ENCODE assay signal across 30 cellular contexts in the genomic region with DNA sequence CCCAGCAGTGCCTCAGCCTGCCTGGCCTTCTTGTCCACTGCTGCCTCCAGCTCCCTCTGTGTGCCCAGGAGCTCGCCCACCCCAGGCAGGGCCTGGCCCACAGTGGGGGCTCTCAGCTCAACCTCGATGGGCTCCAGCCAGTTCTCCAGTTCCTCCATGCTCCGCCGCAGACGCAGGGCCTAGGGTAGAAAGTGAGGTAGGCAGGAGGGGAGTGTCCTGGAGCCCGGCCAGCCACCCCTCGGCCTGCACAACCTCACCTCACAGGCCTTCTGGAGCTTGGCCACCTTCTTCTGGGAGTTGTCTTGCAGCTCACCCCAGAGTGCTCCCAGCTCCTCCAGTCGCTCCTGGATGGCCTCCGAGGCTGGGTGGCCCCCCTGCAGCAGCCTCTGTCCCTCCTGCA.
"Had no signal": no experiment of that assay in that cellular context is flagged by ENCODE, and none has a peak within 500 bp of the region (broad histone marks: within the 10 kb centered on the region; RNA-seq: fewer than 3 reads in every experiment).

No MANE protein-coding gene starts in this region.

- H3K27me3 ChIP-seq: adrenal gland, ascending aorta, breast epithelium, cardiac muscle cell, colonic mucosa had no signal

- H3K4me1 ChIP-seq: adrenal gland, ascending aorta, breast epithelium, colonic mucosa, gastroesophageal sphincter had no signal

- H3K9me3 Mint-ChIP-seq: activated CD4-positive, alpha-beta memory T cell treated with anti-CD3 and anti-CD28 coated beads for 36 hours; activated naive CD4-positive, alpha-beta T cell treated with anti-CD3 and anti-CD28 coated beads for 36 hours; activated naive CD4-positive, alpha-beta T cell treated with anti-CD3 and anti-CD28 coated beads, Interleukin-2, amount 50 U/mL, for 24 hours; activated naive CD8-positive, alpha-beta T cell treated with anti-CD3 and anti-CD28 coated beads for 36 hours; activated naive CD8-positive, alpha-beta T cell treated with anti-CD3 and anti-CD28 coated beads, Interleukin-2, amount 50 U/mL, for 24 hours; activated T-helper 1 cell treated with anti-CD3 and anti-CD28 coated beads, Interleukin-12 subunit alpha, Interleukin-12 subunit beta, Interleukin-2, Interleukin-4 antibody, amounts not matched to agents 30 ng/mL and 10 ng/mL and 1 ng/mL, durations not matched to agents 14 hours and 24 hours and 36 hours; activated T-helper 2 cell treated with anti-CD3 and anti-CD28 coated beads, Interferon-gamma antibody, Interleukin-2, Interleukin-4, amounts not matched to agents 10 μg/mL and 5 μg/mL and 100 μg/mL, durations not matched to agents 14 hours and 24 hours and 36 hours; brain had no signal

- H3K27ac Mint-ChIP-seq: activated CD4-positive, alpha-beta memory T cell treated with anti-CD3 and anti-CD28 coated beads for 36 hours; activated CD8-positive, alpha-beta memory T cell treated with anti-CD3 and anti-CD28 coated beads, Interleukin-2, amount 10 ng/mL, durations not matched to agents 7 days and 5 days; activated CD8-positive, alpha-beta T cell treated with anti-CD3 and anti-CD28 coated beads, Interleukin-2, amount 10 ng/mL, durations not matched to agents 7 days and 5 days; activated naive CD4-positive, alpha-beta T cell treated with anti-CD3 and anti-CD28 coated beads for 36 hours; activated naive CD4-positive, alpha-beta T cell treated with anti-CD3 and anti-CD28 coated beads, Interleukin-2, amount 50 U/mL, for 24 hours; activated naive CD8-positive, alpha-beta T cell treated with anti-CD3 and anti-CD28 coated beads for 36 hours; activated naive CD8-positive, alpha-beta T cell treated with anti-CD3 and anti-CD28 coated beads, Interleukin-2, amount 50 U/mL, for 24 hours; activated T-helper 1 cell treated with anti-CD3 and anti-CD28 coated beads, Interleukin-12 subunit alpha, Interleukin-12 subunit beta, Interleukin-2, Interleukin-4 antibody, amounts not matched to agents 30 ng/mL and 10 ng/mL and 1 ng/mL, durations not matched to agents 14 hours and 24 hours and 36 hours; activated T-helper 2 cell treated with anti-CD3 and anti-CD28 coated beads, Interferon-gamma antibody, Interleukin-2, Interleukin-4, amounts not matched to agents 10 μg/mL and 5 μg/mL and 100 μg/mL, durations not matched to agents 14 hours and 24 hours and 36 hours; brain had no signal

- H3K36me3 Mint-ChIP-seq: activated CD4-positive, alpha-beta memory T cell treated with anti-CD3 and anti-CD28 coated beads for 36 hours; activated CD8-positive, alpha-beta memory T cell treated with anti-CD3 and anti-CD28 coated beads, Interleukin-2, amount 10 ng/mL, durations not matched to agents 7 days and 5 days; activated naive CD4-positive, alpha-beta T cell treated with anti-CD3 and anti-CD28 coated beads, Interleukin-2, amount 50 U/mL, for 24 hours; activated naive CD8-positive, alpha-beta T cell treated with anti-CD3 and anti-CD28 coated beads for 36 hours; brain had no signal

- H3K27me3 Mint-ChIP-seq: activated CD4-positive, alpha-beta memory T cell treated with anti-CD3 and anti-CD28 coated beads for 36 hours; activated CD8-positive, alpha-beta memory T cell treated with anti-CD3 and anti-CD28 coated beads, Interleukin-2, amount 10 ng/mL, durations not matched to agents 7 days and 5 days; activated naive CD4-positive, alpha-beta T cell treated with anti-CD3 and anti-CD28 coated beads, Interleukin-2, amount 50 U/mL, for 24 hours; activated naive CD8-positive, alpha-beta T cell treated with anti-CD3 and anti-CD28 coated beads for 36 hours; activated naive CD8-positive, alpha-beta T cell treated with anti-CD3 and anti-CD28 coated beads, Interleukin-2, amount 50 U/mL, for 24 hours; brain had no signal

- ATAC-seq: activated CD8-positive, alpha-beta memory T cell treated with anti-CD3 and anti-CD28 coated beads, Interleukin-2, amount 10 ng/mL, durations not matched to agents 7 days and 5 days; activated CD8-positive, alpha-beta T cell treated with anti-CD3 and anti-CD28 coated beads, Interleukin-2, amount 10 ng/mL, durations not matched to agents 7 days and 5 days; activated naive CD8-positive, alpha-beta T cell treated with anti-CD3 and anti-CD28 coated beads, Interleukin-2, amount 50 U/mL, for 24 hours; gastroesophageal sphincter had no signal

- H3K27ac ChIP-seq: adrenal gland, ascending aorta, breast epithelium, cardiac muscle cell, colonic mucosa, epithelial cell of prostate, esophagus squamous epithelium, gastroesophageal sphincter had no signal

- DNase-seq: activated CD4-positive, alpha-beta memory T cell treated with anti-CD3 and anti-CD28 coated beads for 36 hours; activated CD4-positive, alpha-beta T cell treated with anti-CD3 and anti-CD28 coated beads for 1 hour; activated CD4-positive, alpha-beta T cell treated with anti-CD3 and anti-CD28 coated beads for 4 hours; activated CD4-positive, alpha-beta T cell treated with anti-CD3 and anti-CD28 coated beads, Interleukin-2, amount 50 U/mL, for 1 hour; activated CD8-positive, alpha-beta memory T cell treated with anti-CD3 and anti-CD28 coated beads, Interleukin-2, amount 10 ng/mL, durations not matched to agents 7 days and 5 days; activated CD8-positive, alpha-beta memory T cell treated with anti-CD3 and anti-CD28 coated beads, Interleukin-2, amount 50 U/mL, for 4 hours; activated CD8-positive, alpha-beta T cell treated with anti-CD3 and anti-CD28 coated beads, Interleukin-2, amount 10 ng/mL, durations not matched to agents 7 days and 5 days; activated effector memory CD4-positive, alpha-beta T cell treated with anti-CD3 and anti-CD28 coated beads, Interleukin-2, amount 50 U/mL, for 16 hours; activated naive CD4-positive, alpha-beta T cell treated with anti-CD3 and anti-CD28 coated beads for 36 hours; activated naive CD8-positive, alpha-beta T cell treated with anti-CD3 and anti-CD28 coated beads for 36 hours; activated naive CD8-positive, alpha-beta T cell treated with anti-CD3 and anti-CD28 coated beads, Interleukin-2, amount 50 U/mL, for 24 hours; activated T-cell treated with anti-CD3 and anti-CD28 coated beads, Interleukin-2, amount 50 U/mL, for 1 hour; activated T-cell treated with anti-CD3 and anti-CD28 coated beads, Interleukin-2, amount 50 U/mL, for 48 hours; adrenal gland; central memory CD4-positive, alpha-beta T cell; cerebellar nuclear complex; colonic mucosa; effector CD8-positive, alpha-beta T cell; esophagus squamous epithelium; foreskin melanocyte; T-helper 2 cell had no signal

- H3K36me3 ChIP-seq: adrenal gland, ascending aorta, breast epithelium, cardiac muscle cell, colonic mucosa, esophagus squamous epithelium, gastroesophageal sphincter had no signal

- H3K4me3 ChIP-seq: adrenal gland, ascending aorta, breast epithelium, cardiac muscle cell, colonic mucosa, esophagus squamous epithelium, gastroesophageal sphincter had no signal

- H3K4me3 Mint-ChIP-seq: activated CD4-positive, alpha-beta memory T cell treated with anti-CD3 and anti-CD28 coated beads for 36 hours; activated CD8-positive, alpha-beta memory T cell treated with anti-CD3 and anti-CD28 coated beads, Interleukin-2, amount 10 ng/mL, durations not matched to agents 7 days and 5 days; activated CD8-positive, alpha-beta T cell treated with anti-CD3 and anti-CD28 coated beads, Interleukin-2, amount 10 ng/mL, durations not matched to agents 7 days and 5 days; activated naive CD4-positive, alpha-beta T cell treated with anti-CD3 and anti-CD28 coated beads for 36 hours; activated naive CD4-positive, alpha-beta T cell treated with anti-CD3 and anti-CD28 coated beads, Interleukin-2, amount 50 U/mL, for 24 hours; activated naive CD8-positive, alpha-beta T cell treated with anti-CD3 and anti-CD28 coated beads for 36 hours; activated naive CD8-positive, alpha-beta T cell treated with anti-CD3 and anti-CD28 coated beads, Interleukin-2, amount 50 U/mL, for 24 hours; activated T-helper 1 cell treated with anti-CD3 and anti-CD28 coated beads, Interleukin-12 subunit alpha, Interleukin-12 subunit beta, Interleukin-2, Interleukin-4 antibody, amounts not matched to agents 30 ng/mL and 10 ng/mL and 1 ng/mL, durations not matched to agents 14 hours and 24 hours and 36 hours; brain had no signal

- H3K9me3 ChIP-seq: adrenal gland, ascending aorta, breast epithelium, colonic mucosa, esophagus squamous epithelium, gastroesophageal sphincter had no signal
